In the genomic region with DNA sequence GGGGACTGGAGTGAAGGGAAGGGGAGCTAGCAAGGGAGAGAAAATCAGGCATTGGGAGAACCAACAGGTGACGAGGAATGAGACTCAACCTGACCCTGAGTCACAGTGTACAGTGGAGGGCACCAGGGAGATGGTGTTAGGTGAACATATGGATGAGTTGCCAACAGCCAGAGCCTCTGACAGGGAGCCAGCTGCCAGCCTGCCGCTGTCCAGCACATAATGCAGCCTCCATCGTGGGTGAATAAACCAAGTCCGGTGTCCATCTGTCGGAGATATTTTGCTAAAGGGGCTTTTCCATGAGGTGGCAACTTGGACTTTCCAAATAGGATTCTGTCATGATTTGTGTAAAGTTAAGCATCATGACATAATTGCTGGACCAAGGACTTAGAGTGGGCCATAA, we compare ENCODE assay signal across 12 cellular contexts.
"Had no signal": no experiment of that assay in that cellular context is flagged by ENCODE, and none has a peak within 500 bp of the region (broad histone marks: within the 10 kb centered on the region; RNA-seq: fewer than 3 reads in every experiment).

No MANE protein-coding gene starts in this region.

- H3K27me3 ChIP-seq: neutrophil had no signal

- H3K4me3 ChIP-seq: heart left ventricle, mucosa of descending colon had no signal

- DNase-seq: effector memory CD4-positive, alpha-beta T cell; heart left ventricle; hippocampal formation; kidney glomerular epithelial cell; mucosa of descending colon; naive thymus-derived CD8-positive, alpha-beta T cell; right cardiac atrium; stimulated activated CD4-positive, alpha-beta T cell treated with anti-CD3 and anti-CD28 coated beads, Interleukin-12 subunit alpha, Interleukin-12 subunit beta, amount 100 ng/mL, for 4 hours; stimulated activated naive CD4-positive, alpha-beta T cell treated with Interleukin-2 at 50 U/mL for 16 hours had no signal

- ATAC-seq: esophagus mucosa; heart left ventricle; left lobe of liver; mucosa of descending colon; naive thymus-derived CD8-positive, alpha-beta T cell; right cardiac atrium had no signal

- H3K36me3 ChIP-seq: heart left ventricle, neutrophil had no signal

- H3K4me1 ChIP-seq: heart left ventricle had no signal

- H3K27ac ChIP-seq: heart left ventricle, neutrophil had no signal

- H3K9me3 ChIP-seq: heart left ventricle, mucosa of descending colon, neutrophil had no signal
